Comparison of ENCODE assay signal across 1 cellular context in the genomic region with DNA sequence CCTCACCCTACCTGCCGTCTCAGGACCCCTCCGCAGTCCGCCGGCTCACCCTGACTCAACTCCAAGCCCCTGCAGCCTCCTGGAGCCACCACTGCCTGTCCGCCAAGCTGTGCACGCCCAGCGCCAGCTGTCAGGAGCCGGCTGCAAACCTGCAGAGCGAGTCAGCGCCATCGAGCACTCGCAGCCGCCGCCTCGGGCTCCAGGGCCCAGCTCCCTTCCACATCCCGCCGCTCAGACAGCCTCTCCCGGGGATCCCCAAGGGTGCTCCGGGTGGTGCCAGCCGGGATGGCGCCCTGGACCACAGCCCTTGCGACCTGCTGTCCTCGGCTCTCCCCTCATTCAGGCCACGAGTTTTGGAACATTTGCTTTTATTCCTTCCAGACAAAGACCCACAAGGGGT.
TF ChIP-seq lines count a peak whose summit lies in the region.

No MANE protein-coding gene starts in this region.

TF ChIP-seq in A549, 52 proteins besides CTCF, POLR2A, EP300 and RAD21 (continued from another document):
- TF ChIP-seq, protein P1, sequence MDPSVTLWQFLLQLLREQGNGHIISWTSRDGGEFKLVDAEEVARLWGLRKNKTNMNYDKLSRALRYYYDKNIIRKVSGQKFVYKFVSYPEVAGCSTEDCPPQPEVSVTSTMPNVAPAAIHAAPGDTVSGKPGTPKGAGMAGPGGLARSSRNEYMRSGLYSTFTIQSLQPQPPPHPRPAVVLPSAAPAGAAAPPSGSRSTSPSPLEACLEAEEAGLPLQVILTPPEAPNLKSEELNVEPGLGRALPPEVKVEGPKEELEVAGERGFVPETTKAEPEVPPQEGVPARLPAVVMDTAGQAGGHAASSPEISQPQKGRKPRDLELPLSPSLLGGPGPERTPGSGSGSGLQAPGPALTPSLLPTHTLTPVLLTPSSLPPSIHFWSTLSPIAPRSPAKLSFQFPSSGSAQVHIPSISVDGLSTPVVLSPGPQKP (IDR thresholded peaks at IDR 0.05; ENCODE audit: low read depth, low read length): no peak
- TF ChIP-seq GATA3 (IDR thresholded peaks at IDR 0.05; ENCODE audit: borderline replicate concordance) (no peak), HEYL (CRISPR knock-in tag; IDR thresholded peaks at IDR 0.05) (no peak), EHF (CRISPR knock-in tag; IDR thresholded peaks at IDR 0.05) (no peak), RCOR1 (IDR thresholded peaks at IDR 0.05; ENCODE audit: low read depth, low read length) (no peak)
- TF ChIP-seq, protein P2, sequence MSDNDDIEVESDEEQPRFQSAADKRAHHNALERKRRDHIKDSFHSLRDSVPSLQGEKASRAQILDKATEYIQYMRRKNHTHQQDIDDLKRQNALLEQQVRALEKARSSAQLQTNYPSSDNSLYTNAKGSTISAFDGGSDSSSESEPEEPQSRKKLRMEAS (IDR thresholded peaks at IDR 0.05): no peak
